Comparison of ENCODE assay signal across 18 cellular contexts in the genomic region with DNA sequence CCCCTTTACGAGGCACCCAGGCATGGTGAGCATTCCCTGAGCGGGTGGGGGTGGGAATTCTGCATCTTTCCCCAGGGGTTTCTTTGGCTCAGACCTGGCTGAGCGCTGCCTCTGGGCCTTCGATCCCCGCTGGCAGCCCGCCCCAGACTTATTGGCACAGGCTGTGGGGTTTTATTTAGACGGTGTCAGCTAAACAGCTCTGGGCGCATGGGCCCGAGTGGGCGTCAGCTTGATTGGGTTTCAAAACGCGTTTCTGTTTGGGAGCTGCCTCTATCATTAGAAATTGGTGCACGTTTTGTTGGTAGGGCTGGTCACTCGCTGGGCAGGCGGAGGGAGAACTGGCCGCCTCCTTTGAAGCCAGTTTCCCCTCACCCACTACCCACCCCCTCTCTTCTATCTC. TPM values are rescaled to one million over a fixed set of nuclear protein-coding genes. Genes with fewer than 3 reads are reported as not detected.
DNase-seq lines count a peak whose midpoint lies in the region; ATAC-seq and TF ChIP-seq lines count a peak whose summit lies in the region.
"Had no signal": no experiment of that assay in that cellular context is flagged by ENCODE, and none has a peak within 500 bp of the region (broad histone marks: within the 10 kb centered on the region; RNA-seq: fewer than 3 reads in every experiment).

No MANE protein-coding gene starts in this region.

- intact Hi-C loops in esophagus muscularis mucosa (cut with DNase I), result loop anchor here (10.0 kb wide), 1 partner anchor 56 kb away; no protein-coding TSS in a partner anchor

- TF ChIP-seq CTCF in esophagus muscularis mucosa (IDR thresholded peaks at IDR 0.05) (no peak), thoracic aorta (IDR thresholded peaks at IDR 0.05) (no peak), foreskin keratinocyte (conservative IDR thresholded peaks at IDR 0.05) (no peak)

- H3K4me3 ChIP-seq in esophagus muscularis mucosa (no peak overlapping the region), thoracic aorta (peak overlapping the region; percentile 47), H7 (ENCODE audit: insufficient read depth, low read depth, low read length) (no peak overlapping the region)
- H3K4me3 ChIP-seq: GM12878, HAP-1 had no signal

- no peaks in the 10 kb centered on the region for H3K36me3 ChIP-seq in esophagus muscularis mucosa
- H3K36me3 ChIP-seq in thoracic aorta, result no peaks in the 10 kb centered on the region
- H3K36me3 ChIP-seq in H7 (replicated peaks; ENCODE audit: control insufficient read depth, insufficient read depth, low read length), result no peaks in the 10 kb centered on the region; the same call in 1 of the 2 replicates
- H3K36me3 ChIP-seq: HAP-1 had no signal

- WGBS in esophagus muscularis mucosa, result 44% methylated on average over 3 of the region's 16 CpGs

- H3K27me3 ChIP-seq in esophagus muscularis mucosa (no peaks in the 10 kb centered on the region), thoracic aorta (replicated peaks; ENCODE audit: insufficient read depth) (no peaks in the 10 kb centered on the region), foreskin keratinocyte (no peaks in the 10 kb centered on the region), H7 (ENCODE audit: control insufficient read depth, insufficient read depth, low read length) (no peaks in the 10 kb centered on the region)

- ATAC-seq in thoracic aorta (ENCODE audit: insufficient number of reproducible peaks, low FRiP score, low read depth) (no peak), foreskin keratinocyte (no peak), GM19467 (IDR thresholded peaks at IDR 0.05; ENCODE audit: unreplicated experiment) (no peak), SK-N-SH treated with all-trans-retinoic acid at 6 μM for 48 hours (no peak)
- ATAC-seq: esophagus mucosa; GM12878; stimulated activated naive CD8-positive, alpha-beta T cell treated with anti-CD3 and anti-CD28 coated beads, Interleukin-15, amount 100 ng/mL, for 72 hours had no signal

- no peaks in the 10 kb centered on the region for H3K9me3 ChIP-seq in esophagus muscularis mucosa
- no peaks in the 10 kb centered on the region for H3K9me3 ChIP-seq in thoracic aorta
- H3K9me3 ChIP-seq: HAP-1 had no signal

- no peak for TF ChIP-seq POLR2A in esophagus muscularis mucosa (IDR thresholded peaks at IDR 0.05; ENCODE audit: low read depth)

- H3K27ac ChIP-seq in esophagus muscularis mucosa (replicated peaks in 1 of 4), result peak overlapping the region; percentile 5 to 36 (median 14)
- H3K27ac ChIP-seq in thoracic aorta, result peak overlapping the region; percentile 77 to 84
- H3K27ac ChIP-seq in foreskin keratinocyte, result no peak overlapping the region

- H3K4me1 ChIP-seq in esophagus muscularis mucosa (peaks cover 52 to 98% (median 91%) of the 10 kb centered on the region in 4 donors), thoracic aorta (ENCODE audit: control insufficient read depth in 1 of 2, low read depth in 2 of 2) (peaks cover 80 to 100% of the 10 kb centered on the region in 2 donors), foreskin keratinocyte (peaks cover 48% of the 10 kb centered on the region)
- H3K4me1 ChIP-seq: HAP-1 had no signal

- DNase-seq in NCI-H69 (lab: John Stamatoyannopoulos, UW) (peak; percentile 4), esophagus muscularis mucosa (ENCODE audit: extremely low spot score) (no peak), middle frontal gyrus (ENCODE audit: extremely low spot score, low spot score) (peak; percentile 24), thoracic aorta (ENCODE audit: low spot score) (no peak), foreskin keratinocyte (no peak), H7 (no peak)
- DNase-seq: activated CD4-positive, alpha-beta memory T cell treated with anti-CD3 and anti-CD28 coated beads, Interleukin-2, amount 10 ng/mL, durations not matched to agents 7 days and 5 days; CD4-positive, alpha-beta T cell; EL; IMR-90; NCI-H2171 treated with DMSO at 0.1 percent for 48 hours; stimulated activated CD4-positive, alpha-beta T cell treated with anti-CD3 and anti-CD28 coated beads, Interleukin-12 subunit alpha, Interleukin-12 subunit beta, amount 100 ng/mL, for 4 hours; stimulated activated naive CD8-positive, alpha-beta T cell treated with anti-CD3 and anti-CD28 coated beads, Interleukin-15, amount 100 ng/mL, for 72 hours had no signal

- no peak for TF ChIP-seq EP300 in esophagus muscularis mucosa (IDR thresholded peaks at IDR 0.05)

TF ChIP-seq in SK-N-SH treated with all-trans-retinoic acid at 6 μM for 48 hours, 23 proteins besides CTCF, POLR2A, EP300 and RAD21:
- TF ChIP-seq OSR1 (CRISPR knock-in tag; IDR thresholded peaks at IDR 0.05), result no peak
- no peak for TF ChIP-seq RARB (CRISPR knock-in tag; IDR thresholded peaks at IDR 0.05)
- TF ChIP-seq, protein P1, sequence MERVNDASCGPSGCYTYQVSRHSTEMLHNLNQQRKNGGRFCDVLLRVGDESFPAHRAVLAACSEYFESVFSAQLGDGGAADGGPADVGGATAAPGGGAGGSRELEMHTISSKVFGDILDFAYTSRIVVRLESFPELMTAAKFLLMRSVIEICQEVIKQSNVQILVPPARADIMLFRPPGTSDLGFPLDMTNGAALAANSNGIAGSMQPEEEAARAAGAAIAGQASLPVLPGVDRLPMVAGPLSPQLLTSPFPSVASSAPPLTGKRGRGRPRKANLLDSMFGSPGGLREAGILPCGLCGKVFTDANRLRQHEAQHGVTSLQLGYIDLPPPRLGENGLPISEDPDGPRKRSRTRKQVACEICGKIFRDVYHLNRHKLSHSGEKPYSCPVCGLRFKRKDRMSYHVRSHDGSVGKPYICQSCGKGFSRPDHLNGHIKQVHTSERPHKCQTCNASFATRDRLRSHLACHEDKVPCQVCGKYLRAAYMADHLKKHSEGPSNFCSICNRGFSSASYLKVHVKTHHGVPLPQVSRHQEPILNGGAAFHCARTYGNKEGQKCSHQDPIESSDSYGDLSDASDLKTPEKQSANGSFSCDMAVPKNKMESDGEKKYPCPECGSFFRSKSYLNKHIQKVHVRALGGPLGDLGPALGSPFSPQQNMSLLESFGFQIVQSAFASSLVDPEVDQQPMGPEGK (CRISPR knock-in tag; IDR thresholded peaks at IDR 0.05; ENCODE audit: borderline replicate concordance), result no peak
- TF ChIP-seq GLIS3 (CRISPR knock-in tag; IDR thresholded peaks at IDR 0.05), result no peak
- TF ChIP-seq TCF4 (CRISPR knock-in tag; IDR thresholded peaks at IDR 0.05; ENCODE audit: borderline replicate concordance), result no peak

RNA-seq across cellular contexts. Expression of a gene that starts 21.0 kb away (rescaled TPM):
- 10 to 100 TPM; 10.4 to 37.8 (median 17.4) TPM for total RNA-seq in esophagus muscularis mucosa
- 100 to 1,000 TPM in 1 of 2 donors, 10 to 100 TPM in 1; 68.4 to 104 TPM for total RNA-seq in thoracic aorta
- 50.3 and 171 TPM in 2 replicates for total RNA-seq in foreskin keratinocyte
- 38.6 and 108 TPM in 2 replicates for polyA plus RNA-seq in foreskin keratinocyte
- 17.8 and 25.1 TPM in 2 replicates for total RNA-seq in H7 (2014; rRNA removed; shearing (Covaris generic))

Comparison
In these comparisons a context has a peak if more than half of its experiments do, and no peak if none do; other contexts are left out.
1. DNase-seq: peak in NCI-H69 (single experiment) and middle frontal gyrus (single experiment); none in esophagus muscularis mucosa (single experiment), thoracic aorta (single experiment), foreskin keratinocyte (0 of 2) and H7 (single experiment).